In the genomic region with DNA sequence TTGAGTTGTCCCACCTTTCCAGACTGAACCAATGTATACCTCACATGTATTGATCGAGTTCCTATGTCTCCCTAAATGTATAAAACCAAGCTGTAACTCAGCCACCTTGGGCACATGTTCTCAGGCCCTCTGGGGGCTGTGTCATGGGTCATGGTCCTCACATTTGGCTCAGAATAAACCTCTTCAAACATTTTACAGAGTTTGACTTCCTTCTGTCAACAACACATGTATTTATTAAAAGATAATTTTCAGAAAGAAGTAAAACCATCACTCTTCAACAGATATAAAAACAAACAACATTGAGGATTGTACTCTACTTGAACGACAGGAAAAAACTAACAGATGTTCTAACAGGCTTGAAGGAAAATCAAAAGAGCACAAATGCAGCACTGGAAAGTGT, we compare ENCODE assay signal across 1 cellular context.
TF ChIP-seq lines count a peak whose summit lies in the region.

No MANE protein-coding gene starts in this region.

TF ChIP-seq in liver, 16 proteins besides CTCF, POLR2A, EP300 and RAD21 (continued from another document):
- no peak for TF ChIP-seq REST (IDR thresholded peaks at IDR 0.05)
